In the genomic region with DNA sequence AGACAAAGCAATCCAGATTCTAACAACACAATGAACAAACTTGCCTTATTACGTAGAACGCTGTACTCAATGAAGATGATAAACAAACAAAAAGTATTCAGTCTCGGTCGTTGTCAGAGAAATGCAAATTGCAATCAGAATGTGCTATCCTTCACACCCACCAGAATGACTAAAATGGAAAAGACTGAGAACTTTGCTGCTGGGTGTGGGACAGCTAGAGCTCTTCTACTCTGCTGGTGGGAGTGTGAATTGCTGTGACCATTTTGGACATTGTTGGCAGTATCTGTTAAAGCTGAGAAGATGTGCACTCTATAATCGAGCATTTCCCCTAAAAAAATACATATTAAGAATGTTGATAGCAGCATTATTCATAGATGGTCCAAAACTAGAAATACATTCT, we compare ENCODE assay signal across 21 cellular contexts.
DNase-seq lines count a peak whose midpoint lies in the region; ATAC-seq, FAIRE-seq and TF ChIP-seq lines count a peak whose summit lies in the region.
"Had no signal": no experiment of that assay in that cellular context is flagged by ENCODE, and none has a peak within 500 bp of the region (broad histone marks: within the 10 kb centered on the region; RNA-seq: fewer than 3 reads in every experiment).

No MANE protein-coding gene starts in this region.

- H3K4me2 ChIP-seq in A549 = no peak overlapping the region

- POLR2A ChIA-PET in A549 (lab: Yijun Ruan, JAX) = no interaction called here

- H3K4me1 Mint-ChIP-seq in natural killer cell = peaks cover 0 to 7% of the 10 kb centered on the region in 2 donors

- 94% methylated on average over 5 of the region's 5 CpGs for WGBS in A549 (ENCODE audit: missing lambda C conversion rate)

- in situ Hi-C loops in astrocyte of the cerebellum (cut with HindIII; ENCODE audit: low sequenced_read_pairs) = no loop called here

- TF ChIP-seq RAD21 in A549 (conservative IDR thresholded peaks at IDR 0.05 in 1 of 2, IDR thresholded peaks at IDR 0.05 in 1 of 2) = no peak

- no peaks in the 10 kb centered on the region for H3K27me3 Mint-ChIP-seq in natural killer cell (ENCODE audit: low read depth in 2 of 2)
- H3K27me3 Mint-ChIP-seq: IgD-negative memory B cell had no signal

- DNase-seq in A549 (ENCODE audit: low read depth in 1 of 2, low spot score in 1 of 2) (no peak), GM12892 (ENCODE audit: insufficient read length) (no peak), astrocyte of the cerebellum (ENCODE audit: low read depth) (no peak), fibroblast of mammary gland (ENCODE audit: low read depth) (no peak), natural killer cell (no peak), HuH-7 (ENCODE audit: low spot score) (no peak)
- DNase-seq: DMS 273 treated with DMSO at 0.1 percent for 48 hours, GDM1, HFFc6, NCI-H1417 treated with DMSO at 0.1 percent for 48 hours, NCI-H2029, NCI-H2171, NCI-H446, NCI-H69, SHP77 treated with DMSO at 0.1 percent for 48 hours had no signal

- no peak for TF ChIP-seq POLR2A in A549 (IDR thresholded peaks at IDR 0.05; ENCODE audit: low read length)
- TF ChIP-seq POLR2A in GM12892 (IDR thresholded peaks at IDR 0.05; ENCODE audit: low read depth, low read length) = no peak

- no peak overlapping the region for H3K4me3 Mint-ChIP-seq in natural killer cell
- H3K4me3 Mint-ChIP-seq: HFFc6, IgD-negative memory B cell had no signal

- intact Hi-C loops in natural killer cell (cut with micrococcal nuclease) = no loop called here

- H3K9me3 ChIP-seq in A549 = no peaks in the 10 kb centered on the region

- peaks cover 7% of the 10 kb centered on the region; the same call in 2 of the 3 replicates for H3K4me1 ChIP-seq in A549

- FAIRE-seq in A549 (lab: Jason Lieb, UNC) (no peak), GM12892 (lab: Jason Lieb, UNC) (peak; percentile 88)
- FAIRE-seq: H1 had no signal

- TF ChIP-seq EP300 in A549 (IDR thresholded peaks at IDR 0.05) = no peak

- CTCF ChIA-PET in A549 (lab: Yijun Ruan, JAX) = interaction anchor here (1.0 to 1.6 kb wide), 2 partner anchors 278 to 355 kb away, joined by 3 read pairs; no protein-coding TSS in a partner anchor

- no peaks in the 10 kb centered on the region for H3K9me3 Mint-ChIP-seq in natural killer cell
- H3K9me3 Mint-ChIP-seq: HFFc6, IgD-negative memory B cell had no signal

- TF ChIP-seq CTCF in A549 (IDR thresholded peaks at IDR 0.05) (no peak), astrocyte of the cerebellum (IDR thresholded peaks at IDR 0.05; ENCODE audit: low read depth, low read length, missing control alignments) (peak; percentile 6), fibroblast of mammary gland (conservative IDR thresholded peaks at IDR 0.05; ENCODE audit: control insufficient read depth, insufficient read depth, low read depth, low read length) (peak; percentile 5), natural killer cell (IDR thresholded peaks at IDR 0.05) (no peak)

- no peak overlapping the region for H3K27ac ChIP-seq in A549
- H3K27ac ChIP-seq: C4-2B had no signal

- ATAC-seq in A549 (peak; percentile 39 to 44; a peak in 1 of 6 replicates), HG03354 (IDR thresholded peaks at IDR 0.05; ENCODE audit: poor library complexity, severe bottlenecking, unreplicated experiment) (no peak), natural killer cell (no peak), GM21786 (IDR thresholded peaks at IDR 0.05; ENCODE audit: unreplicated experiment) (no peak)
- ATAC-seq: SK-N-SH treated with all-trans-retinoic acid at 6 μM for 48 hours had no signal

- H3K36me3 Mint-ChIP-seq in natural killer cell = no peaks in the 10 kb centered on the region

- H3K4me3 ChIP-seq in A549 = no peak overlapping the region
- H3K4me3 ChIP-seq in astrocyte of the cerebellum (ENCODE audit: low read depth, low read length) = no peak overlapping the region
- no peak overlapping the region for H3K4me3 ChIP-seq in fibroblast of mammary gland (ENCODE audit: control insufficient read depth, low read depth, low read length)

- H3K27ac Mint-ChIP-seq in natural killer cell = no peak overlapping the region
- H3K27ac Mint-ChIP-seq: HFFc6, IgD-negative memory B cell had no signal

TF ChIP-seq in A549, 52 proteins besides CTCF, POLR2A, EP300 and RAD21:
- TF ChIP-seq, protein P1, sequence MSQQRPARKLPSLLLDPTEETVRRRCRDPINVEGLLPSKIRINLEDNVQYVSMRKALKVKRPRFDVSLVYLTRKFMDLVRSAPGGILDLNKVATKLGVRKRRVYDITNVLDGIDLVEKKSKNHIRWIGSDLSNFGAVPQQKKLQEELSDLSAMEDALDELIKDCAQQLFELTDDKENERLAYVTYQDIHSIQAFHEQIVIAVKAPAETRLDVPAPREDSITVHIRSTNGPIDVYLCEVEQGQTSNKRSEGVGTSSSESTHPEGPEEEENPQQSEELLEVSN (IDR thresholded peaks at IDR 0.05; ENCODE audit: borderline replicate concordance, low read depth) = no peak
- TF ChIP-seq HOXB5 (CRISPR knock-in tag; IDR thresholded peaks at IDR 0.05) = no peak
- TF ChIP-seq, protein P2, sequence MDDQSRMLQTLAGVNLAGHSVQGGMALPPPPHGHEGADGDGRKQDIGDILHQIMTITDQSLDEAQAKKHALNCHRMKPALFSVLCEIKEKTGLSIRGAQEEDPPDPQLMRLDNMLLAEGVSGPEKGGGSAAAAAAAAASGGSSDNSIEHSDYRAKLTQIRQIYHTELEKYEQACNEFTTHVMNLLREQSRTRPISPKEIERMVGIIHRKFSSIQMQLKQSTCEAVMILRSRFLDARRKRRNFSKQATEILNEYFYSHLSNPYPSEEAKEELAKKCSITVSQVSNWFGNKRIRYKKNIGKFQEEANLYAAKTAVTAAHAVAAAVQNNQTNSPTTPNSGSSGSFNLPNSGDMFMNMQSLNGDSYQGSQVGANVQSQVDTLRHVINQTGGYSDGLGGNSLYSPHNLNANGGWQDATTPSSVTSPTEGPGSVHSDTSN (IDR thresholded peaks at IDR 0.05) = no peak
- TF ChIP-seq, protein P3, sequence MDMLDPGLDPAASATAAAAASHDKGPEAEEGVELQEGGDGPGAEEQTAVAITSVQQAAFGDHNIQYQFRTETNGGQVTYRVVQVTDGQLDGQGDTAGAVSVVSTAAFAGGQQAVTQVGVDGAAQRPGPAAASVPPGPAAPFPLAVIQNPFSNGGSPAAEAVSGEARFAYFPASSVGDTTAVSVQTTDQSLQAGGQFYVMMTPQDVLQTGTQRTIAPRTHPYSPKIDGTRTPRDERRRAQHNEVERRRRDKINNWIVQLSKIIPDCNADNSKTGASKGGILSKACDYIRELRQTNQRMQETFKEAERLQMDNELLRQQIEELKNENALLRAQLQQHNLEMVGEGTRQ (IDR thresholded peaks at IDR 0.05) = no peak
- TF ChIP-seq CBX8 (IDR thresholded peaks at IDR 0.05) = no peak
- TF ChIP-seq SREBF2 (IDR thresholded peaks at IDR 0.05) = no peak
- TF ChIP-seq, protein P4, sequence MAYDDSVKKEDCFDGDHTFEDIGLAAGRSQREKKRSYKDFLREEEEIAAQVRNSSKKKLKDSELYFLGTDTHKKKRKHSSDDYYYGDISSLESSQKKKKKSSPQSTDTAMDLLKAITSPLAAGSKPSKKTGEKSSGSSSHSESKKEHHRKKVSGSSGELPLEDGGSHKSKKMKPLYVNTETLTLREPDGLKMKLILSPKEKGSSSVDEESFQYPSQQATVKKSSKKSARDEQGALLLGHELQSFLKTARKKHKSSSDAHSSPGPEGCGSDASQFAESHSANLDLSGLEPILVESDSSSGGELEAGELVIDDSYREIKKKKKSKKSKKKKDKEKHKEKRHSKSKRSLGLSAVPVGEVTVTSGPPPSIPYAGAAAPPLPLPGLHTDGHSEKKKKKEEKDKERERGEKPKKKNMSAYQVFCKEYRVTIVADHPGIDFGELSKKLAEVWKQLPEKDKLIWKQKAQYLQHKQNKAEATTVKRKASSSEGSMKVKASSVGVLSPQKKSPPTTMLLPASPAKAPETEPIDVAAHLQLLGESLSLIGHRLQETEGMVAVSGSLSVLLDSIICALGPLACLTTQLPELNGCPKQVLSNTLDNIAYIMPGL (CRISPR knock-in tag; IDR thresholded peaks at IDR 0.05; ENCODE audit: borderline replicate concordance) = no peak
- TF ChIP-seq FOSL2 (IDR thresholded peaks at IDR 0.05) = no peak
- no peak for TF ChIP-seq FOSL2 (CRISPR knock-in tag; IDR thresholded peaks at IDR 0.05)
- TF ChIP-seq EHMT2 (IDR thresholded peaks at IDR 0.05; ENCODE audit: low read depth) = no peak
- TF ChIP-seq NR3C1 (IDR thresholded peaks at IDR 0.05) = no peak
- no peak for TF ChIP-seq BHLHE40 (IDR thresholded peaks at IDR 0.05; ENCODE audit: low read depth, low read length)
- TF ChIP-seq ESRRA (IDR thresholded peaks at IDR 0.05; ENCODE audit: borderline replicate concordance, low read length) = no peak
- no peak for TF ChIP-seq RFX5 (IDR thresholded peaks at IDR 0.05)
- no peak for TF ChIP-seq MYC (IDR thresholded peaks at IDR 0.05; ENCODE audit: borderline replicate concordance, low read length)
- no peak for TF ChIP-seq ZC3H11A (IDR thresholded peaks at IDR 0.05)
- no peak for TF ChIP-seq HDAC2 (IDR thresholded peaks at IDR 0.05)
- TF ChIP-seq SMC3 (IDR thresholded peaks at IDR 0.05) = no peak
- no peak for TF ChIP-seq MAZ (IDR thresholded peaks at IDR 0.05; ENCODE audit: borderline replicate concordance, low read depth, low read length)
- TF ChIP-seq CHD4 (IDR thresholded peaks at IDR 0.05; ENCODE audit: borderline replicate concordance) = no peak
- TF ChIP-seq FOXS1 (CRISPR knock-in tag; IDR thresholded peaks at IDR 0.05) = no peak

Comparison
In these comparisons a context has a peak if more than half of its experiments do, and no peak if none do; other contexts are left out.
1. ATAC-seq: peak in A549 (2 of 2); none in HG03354 (single experiment), natural killer cell (0 of 3) and GM21786 (single experiment).
2. CTCF ChIP-seq: peak in astrocyte of the cerebellum (single experiment) and fibroblast of mammary gland (single experiment); none in A549 (single experiment) and natural killer cell (single experiment).